Comparison of ENCODE assay signal across 1 cellular context in genomic region chr20:49233226-49233625, GRCh38.
TF ChIP-seq lines count a peak whose summit lies in the region.

No MANE protein-coding gene starts in this region.

TF ChIP-seq in HepG2, 621 proteins besides CTCF, POLR2A, EP300 and RAD21:
- no peak for TF ChIP-seq NR2F2 (IDR thresholded peaks at IDR 0.05; ENCODE audit: borderline replicate concordance, low read depth)
- TF ChIP-seq POLR2AphosphoS2 (IDR thresholded peaks at IDR 0.05; ENCODE audit: low read depth, low read length), result no peak
- no peak for TF ChIP-seq ZNF407 (CRISPR knock-in tag; IDR thresholded peaks at IDR 0.05; ENCODE audit: not compliant biosample characterization)
- no peak for TF ChIP-seq PAF1 (CRISPR knock-in tag; IDR thresholded peaks at IDR 0.05)
- peak; percentile 15 for TF ChIP-seq AGO2 (optimal IDR thresholded peaks at IDR 0.05; ENCODE audit: low read depth, low read length)
- peak; percentile 42; the same call in 1 of the 2 replicates for TF ChIP-seq RBFOX2 (IDR thresholded peaks at IDR 0.05; ENCODE audit: low read depth, low read length)
